ENCODE assay signal across 14 cellular contexts in genomic region chr6:150008588-150008987, GRCh38. TPM values are rescaled to one million over a fixed set of nuclear protein-coding genes. Genes with fewer than 3 reads are reported as not detected.
DNase-seq lines count a peak whose midpoint lies in the region; ATAC-seq and TF ChIP-seq lines count a peak whose summit lies in the region.
"Had no signal": no experiment of that assay in that cellular context is flagged by ENCODE, and none has a peak within 500 bp of the region (broad histone marks: within the 10 kb centered on the region; RNA-seq: fewer than 3 reads in every experiment).

No MANE protein-coding gene starts in this region.

- H3K27me3 ChIP-seq in gastroesophageal sphincter: peaks cover 95% of the 10 kb centered on the region

- peak; percentile 43 for DNase-seq in AG08396 (ENCODE audit: low spot score)
- peak; percentile 84 for DNase-seq in Daoy (ENCODE audit: low read depth)
- peak; percentile 58 for DNase-seq in SW480 (ENCODE audit: low spot score)
- no peak for DNase-seq in SKM-1 treated with dmso at 0.1 percent for 144 hours (lab: John Stamatoyannopoulos, UW; ENCODE audit: unreplicated experiment)
- no peak for DNase-seq in central memory CD4-positive, alpha-beta T cell
- DNase-seq in dermis blood vessel endothelial cell: no peak
- DNase-seq: left ventricle myocardium inferior, NCI-H1417 treated with DMSO at 0.1 percent for 48 hours, WERI-Rb-1 had no signal

- H3K36me3 ChIP-seq in gastroesophageal sphincter: no peaks in the 10 kb centered on the region
- H3K36me3 ChIP-seq: left ventricle myocardium inferior, right atrium auricular region, SJSA1, WERI-Rb-1 had no signal

- 30 to 66% methylated on average over 4 to 7 of the region's 9 CpGs for WGBS in gastroesophageal sphincter (ENCODE audit: low coverage in 1 of 2), 2 donors

- ATAC-seq in esophagus mucosa: peak; percentile 48
- no peak for ATAC-seq in gastroesophageal sphincter
- ATAC-seq: natural killer cell treated with Interleukin-12 subunit alpha and Interleukin-12 subunit beta and Interleukin-15 and Interleukin-18, amount 100 ng/mL, for 72 hours had no signal

- peaks cover 0 to 18% (median 11%) of the 10 kb centered on the region in 3 donors for H3K4me1 ChIP-seq in gastroesophageal sphincter

- H3K9me3 ChIP-seq in gastroesophageal sphincter: no peaks in the 10 kb centered on the region
- H3K9me3 ChIP-seq: left ventricle myocardium inferior, right atrium auricular region, SJSA1 had no signal

- TF ChIP-seq POLR2A in gastroesophageal sphincter (IDR thresholded peaks at IDR 0.05): no peak

- TF ChIP-seq EP300 in gastroesophageal sphincter (IDR thresholded peaks at IDR 0.05): no peak

- no peak for TF ChIP-seq CTCF in gastroesophageal sphincter (IDR thresholded peaks at IDR 0.05)

- no peak overlapping the region for H3K27ac ChIP-seq in gastroesophageal sphincter
- H3K27ac ChIP-seq: left ventricle myocardium inferior, right atrium auricular region, SJSA1, WERI-Rb-1 had no signal

- no peak overlapping the region for H3K4me3 ChIP-seq in gastroesophageal sphincter
- H3K4me3 ChIP-seq: left ventricle myocardium inferior, right atrium auricular region, SJSA1 had no signal

RNA-seq across cellular contexts. Expression of gene RAET1L, which starts 16.7 kb away (rescaled TPM):
- 0.36 and 1.1 TPM in 2 replicates for total RNA-seq in Daoy (2014; rRNA removed; shearing (Covaris generic))
- total RNA-seq in esophagus mucosa (30.4 TPM), dermis blood vessel endothelial cell (not detected in 2 replicates), gastroesophageal sphincter (under 1 TPM in 2 of 4 donors, not detected in 2; 0.23 to 0.62 TPM)
- total RNA-seq: left ventricle myocardium inferior; natural killer cell treated with Interleukin-12 subunit alpha and Interleukin-12 subunit beta and Interleukin-15 and Interleukin-18, amount 100 ng/mL, for 72 hours; right atrium auricular region; SJSA1 had no signal

RNA-seq across cellular contexts. Expression of gene ULBP1, which starts 44.8 kb away (rescaled TPM):
- total RNA-seq in Daoy (2014; rRNA removed; shearing (Covaris generic)): 1.2 and 1.6 TPM in 2 replicates
- 1.2 TPM for total RNA-seq in esophagus mucosa
- 0.17 and 0.23 TPM in 2 replicates for total RNA-seq in dermis blood vessel endothelial cell
- total RNA-seq in gastroesophageal sphincter: under 1 TPM in 2 of 4 donors, not detected in 2; 0.07 to 0.27 TPM

Comparison
In these comparisons a context has a peak if more than half of its experiments do, and no peak if none do; other contexts are left out.
1. DNase-seq: peak in AG08396 (single experiment), Daoy (single experiment) and SW480 (single experiment); none in SKM-1 treated with dmso at 0.1 percent for 144 hours (single experiment), central memory CD4-positive, alpha-beta T cell (single experiment) and dermis blood vessel endothelial cell (single experiment).
2. RNA of gene RAET1L, which starts 16.7 kb away (total RNA-seq): 30.4 TPM in esophagus mucosa (single experiment); 0.36 to 1.1 TPM in Daoy, 0.23 to 0.62 TPM in gastroesophageal sphincter and not detected in dermis blood vessel endothelial cell; every median in the first group is over 10 times any median in the second.